ENCODE assay signal across 1 cellular context in genomic region chr17:19030771-19031451, GRCh38. TPM values are rescaled to one million over a fixed set of nuclear protein-coding genes. Genes with fewer than 3 reads are reported as not detected.
"Had no signal": no experiment of that assay in that cellular context is flagged by ENCODE, and none has a peak within 500 bp of the region (broad histone marks: within the 10 kb centered on the region; RNA-seq: fewer than 3 reads in every experiment).

No MANE protein-coding gene starts in this region.

RNA-seq across cellular contexts. Expression of gene GRAP, which starts 15.8 kb away (rescaled TPM):
- polyA plus RNA-seq: GM23338 had no signal
